In the genomic region with DNA sequence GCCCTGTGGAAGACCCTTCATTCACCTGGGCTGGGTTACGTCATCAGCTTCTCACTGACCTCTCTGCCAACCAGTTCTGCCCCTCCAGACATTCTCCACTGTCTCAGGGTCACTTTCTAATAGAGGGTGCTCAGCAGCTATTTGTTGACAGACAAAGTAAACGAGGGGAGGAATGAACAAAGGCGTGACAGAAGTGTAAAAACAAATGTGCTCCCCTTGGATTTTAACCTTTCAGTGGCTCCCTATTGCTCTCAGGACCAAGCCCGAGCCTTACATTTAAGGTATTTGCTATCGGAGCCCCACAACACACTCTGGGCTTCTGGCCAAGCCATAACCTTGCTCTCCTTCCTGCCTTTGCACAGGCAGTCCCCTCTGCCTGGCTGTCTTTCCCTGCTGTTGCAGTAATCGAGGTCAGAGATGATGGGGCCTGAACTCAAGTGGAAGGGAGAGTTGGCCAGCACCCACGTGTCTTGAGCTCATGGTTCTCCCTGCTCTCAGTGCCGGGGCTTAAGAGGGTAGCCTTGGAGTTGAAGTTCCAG, we compare ENCODE assay signal across 14 cellular contexts. TPM values are rescaled to one million over a fixed set of nuclear protein-coding genes. Genes with fewer than 3 reads are reported as not detected.
DNase-seq lines count a peak whose midpoint lies in the region; ATAC-seq, FAIRE-seq and TF ChIP-seq lines count a peak whose summit lies in the region.
"Had no signal": no experiment of that assay in that cellular context is flagged by ENCODE, and none has a peak within 500 bp of the region (broad histone marks: within the 10 kb centered on the region; RNA-seq: fewer than 3 reads in every experiment).

No MANE protein-coding gene starts in this region.

- 59% methylated on average over 8 of the region's 8 CpGs for WGBS in mesenchymal stem cell

- H3K4me2 ChIP-seq in astrocyte (ENCODE audit: low read length) = no peak overlapping the region
- no peak overlapping the region for H3K4me2 ChIP-seq in mesenchymal stem cell (ENCODE audit: low read length, poor library complexity, severe bottlenecking)
- H3K4me2 ChIP-seq: smooth muscle cell had no signal

- H3K27ac Mint-ChIP-seq in astrocyte (ENCODE audit: unreplicated experiment) = no peak overlapping the region

- peaks cover 15% of the 10 kb centered on the region for H3K4me1 Mint-ChIP-seq in astrocyte (ENCODE audit: low read depth, unreplicated experiment)

- no peak overlapping the region for H3K9ac ChIP-seq in astrocyte (ENCODE audit: low read length)
- no peak overlapping the region for H3K9ac ChIP-seq in mesenchymal stem cell (ENCODE audit: low read length)

- no peak for TF ChIP-seq CTCF in astrocyte (IDR thresholded peaks at IDR 0.05; ENCODE audit: insufficient read depth, low read depth, low read length)

- peak overlapping the region in 1 of 2 experiments; percentile 37 for H3K18ac ChIP-seq in mesenchymal stem cell (ENCODE audit: low read depth in 1 of 2, low read length in 2 of 2)

- no peaks in the 10 kb centered on the region for H3K79me1 ChIP-seq in mesenchymal stem cell (replicated peaks; ENCODE audit: low read length, poor library complexity, severe bottlenecking)

- H3K23ac ChIP-seq in mesenchymal stem cell (ENCODE audit: low read length in 2 of 2) = no peak overlapping the region

- peaks cover 5% of the 10 kb centered on the region for H3K36me3 Mint-ChIP-seq in astrocyte (ENCODE audit: low read depth, unreplicated experiment)

- H3K4me1 ChIP-seq in astrocyte (ENCODE audit: insufficient read depth, low read length) (peaks cover 8% of the 10 kb centered on the region), mesenchymal stem cell (ENCODE audit: control insufficient read depth, insufficient read depth, low read depth, low read length) (peaks cover 23% of the 10 kb centered on the region)
- H3K4me1 ChIP-seq: SJSA1 had no signal

- peak overlapping the region; percentile 21 to 90 for H2BK12ac ChIP-seq in mesenchymal stem cell (ENCODE audit: low read length in 2 of 2)

- H4K91ac ChIP-seq in mesenchymal stem cell (ENCODE audit: low read length) = peak overlapping the region; percentile 78

- no peak for FAIRE-seq in astrocyte (lab: Jason Lieb, UNC)
- FAIRE-seq: D721Med had no signal

- H3K9me3 ChIP-seq in astrocyte (ENCODE audit: insufficient read depth, low read depth, low read length) (no peaks in the 10 kb centered on the region), mesenchymal stem cell (ENCODE audit: control insufficient read depth, low read length) (no peaks in the 10 kb centered on the region)
- H3K9me3 ChIP-seq: gastroesophageal sphincter, SJSA1 had no signal

- H3K79me2 ChIP-seq in astrocyte (ENCODE audit: insufficient read depth, low read length) = no peaks in the 10 kb centered on the region

- no peak overlapping the region for H2BK5ac ChIP-seq in mesenchymal stem cell (ENCODE audit: low read depth, low read length, poor library complexity, severe bottlenecking)

- no peak overlapping the region for H3K4me3 Mint-ChIP-seq in astrocyte (ENCODE audit: unreplicated experiment)

- H3K36me3 ChIP-seq in astrocyte (ENCODE audit: insufficient read depth, low read length) (no peaks in the 10 kb centered on the region), mesenchymal stem cell (ENCODE audit: control insufficient read depth in 1 of 2, insufficient read depth in 2 of 2, low read depth in 1 of 2, low read length in 2 of 2) (no peaks in the 10 kb centered on the region)
- H3K36me3 ChIP-seq: gastroesophageal sphincter, SJSA1 had no signal

- no peak overlapping the region for H3K4ac ChIP-seq in mesenchymal stem cell (ENCODE audit: low read depth in 1 of 2, low read length in 2 of 2)

- no peaks in the 10 kb centered on the region for H4K20me1 ChIP-seq in astrocyte (ENCODE audit: insufficient read depth, low read length)

- DNase-seq in COLO668 (lab: John Stamatoyannopoulos, UW; ENCODE audit: unreplicated experiment) (peak; percentile 29), KG1 (lab: John Stamatoyannopoulos, UW) (peak; percentile 17), astrocyte (ENCODE audit: low read depth) (peak; percentile 38), mesenchymal stem cell (peak; percentile 69), LoVo (ENCODE audit: low spot score) (no peak), NCI-H2171 treated with DMSO at 0.1 percent for 48 hours (lab: John Stamatoyannopoulos, UW) (no peak), iPS-NIHi11 (ENCODE audit: low spot score) (no peak)
- DNase-seq: caudate nucleus, NCI-H187 had no signal

- H3K27me3 Mint-ChIP-seq in astrocyte (ENCODE audit: low read depth, unreplicated experiment) = peaks cover 21% of the 10 kb centered on the region

- H3K27ac ChIP-seq in astrocyte (ENCODE audit: low read depth, low read length) (no peak overlapping the region), mesenchymal stem cell (ENCODE audit: low read length, poor library complexity, severe bottlenecking) (no peak overlapping the region)
- H3K27ac ChIP-seq: gastroesophageal sphincter, SJSA1 had no signal

- H2AFZ ChIP-seq in astrocyte (ENCODE audit: low read depth, low read length) = no peak overlapping the region
- H2AFZ ChIP-seq in mesenchymal stem cell (ENCODE audit: low read depth, low read length) = no peak overlapping the region

- no peak overlapping the region for H2BK15ac ChIP-seq in mesenchymal stem cell (ENCODE audit: low read depth, poor library complexity, severe bottlenecking)

- H2BK120ac ChIP-seq in mesenchymal stem cell (ENCODE audit: low read depth, low read length) = no peak overlapping the region

- H3K27me3 ChIP-seq in astrocyte (ENCODE audit: insufficient read depth, low read length) (peaks cover 3% of the 10 kb centered on the region), mesenchymal stem cell (ENCODE audit: control insufficient read depth in 1 of 2, insufficient read depth in 1 of 2, low read length in 2 of 2) (peaks cover 0 to 11% of the 10 kb centered on the region in 2 experiments)
- H3K27me3 ChIP-seq: gastroesophageal sphincter, SJSA1 had no signal

- H3K4me3 ChIP-seq in astrocyte (ENCODE audit: insufficient read depth, low read depth, low read length) (no peak overlapping the region), mesenchymal stem cell (ENCODE audit: insufficient read depth in 1 of 2, low read depth in 1 of 2, low read length in 2 of 2) (no peak overlapping the region)
- H3K4me3 ChIP-seq: gastroesophageal sphincter, SJSA1, smooth muscle cell had no signal

- H2AK5ac ChIP-seq in mesenchymal stem cell (ENCODE audit: low read length, severe bottlenecking) = no peak overlapping the region

- no peak overlapping the region for H3K14ac ChIP-seq in mesenchymal stem cell (ENCODE audit: low read length in 2 of 2)

- no peaks in the 10 kb centered on the region for H3K9me3 Mint-ChIP-seq in astrocyte (ENCODE audit: unreplicated experiment)

- ATAC-seq in HG03139 (IDR thresholded peaks at IDR 0.05; ENCODE audit: unreplicated experiment) = no peak
- ATAC-seq: gastroesophageal sphincter had no signal

- H4K8ac ChIP-seq in mesenchymal stem cell (ENCODE audit: low read length) = no peak overlapping the region

RNA-seq across cellular contexts. Expression of gene MARCKSL1, which starts 9.3 kb away (rescaled TPM):
- 185 and 213 TPM in 2 replicates for total RNA-seq in astrocyte
- polyA plus RNA-seq in mesenchymal stem cell (2013, experiment 1 of 2) = 391 TPM
- 395 TPM for polyA plus RNA-seq in mesenchymal stem cell (2013, experiment 2 of 2)

RNA-seq across cellular contexts. Expression of gene FAM229A, which starts 16.9 kb away (rescaled TPM):
- 3.5 and 4.2 TPM in 2 replicates for total RNA-seq in astrocyte
- polyA plus RNA-seq in mesenchymal stem cell (2013, experiment 1 of 2) = 3.5 TPM
- 2.7 TPM for polyA plus RNA-seq in mesenchymal stem cell (2013, experiment 2 of 2)

RNA-seq across cellular contexts. Expression of gene TSSK3, which starts 17.0 kb away (rescaled TPM):
- 0.32 and 0.87 TPM in 2 replicates for total RNA-seq in astrocyte
- 0.86 TPM for polyA plus RNA-seq in mesenchymal stem cell (2013, experiment 1 of 2)
- polyA plus RNA-seq in mesenchymal stem cell (2013, experiment 2 of 2) = 0.52 TPM
- total RNA-seq: SJSA1, smooth muscle cell had no signal

RNA-seq across cellular contexts. Expression of gene BSDC1, which starts 48.9 kb away (rescaled TPM):
- 71.9 and 73.1 TPM in 2 replicates for total RNA-seq in astrocyte
- 35.1 TPM for polyA plus RNA-seq in mesenchymal stem cell (2013, experiment 1 of 2)
- polyA plus RNA-seq in mesenchymal stem cell (2013, experiment 2 of 2) = 33.7 TPM

RNA-seq across cellular contexts. Expression of gene HDAC1, which starts 53.5 kb away (rescaled TPM):
- total RNA-seq in astrocyte = 94.1 and 99.6 TPM in 2 replicates
- polyA plus RNA-seq in mesenchymal stem cell (2013, experiment 1 of 2) = 73.3 TPM
- 73.2 TPM for polyA plus RNA-seq in mesenchymal stem cell (2013, experiment 2 of 2)

Comparison
In these comparisons a context has a peak if more than half of its experiments do, and no peak if none do; other contexts are left out.
1. DNase-seq: peak in COLO668 (single experiment), KG1 (single experiment), astrocyte (single experiment) and mesenchymal stem cell (single experiment); none in LoVo (single experiment), NCI-H2171 treated with DMSO at 0.1 percent for 48 hours (single experiment) and iPS-NIHi11 (single experiment).